9 cellular contexts compared by ENCODE assay signal in genomic region chr1:26768755-26769154, GRCh38. TPM values are rescaled to one million over a fixed set of nuclear protein-coding genes. Genes with fewer than 3 reads are reported as not detected.
DNase-seq lines count a peak whose midpoint lies in the region; ATAC-seq, FAIRE-seq and TF ChIP-seq lines count a peak whose summit lies in the region.
"Had no signal": no experiment of that assay in that cellular context is flagged by ENCODE, and none has a peak within 500 bp of the region (broad histone marks: within the 10 kb centered on the region; RNA-seq: fewer than 3 reads in every experiment).

No MANE protein-coding gene starts in this region.

- H3K9me3 ChIP-seq in AG04450 (ENCODE audit: control insufficient read depth, insufficient read depth, low read length): no peaks in the 10 kb centered on the region

- no peak for TF ChIP-seq CTCF in AG04450 (IDR thresholded peaks at IDR 0.05; ENCODE audit: low read depth, low read length)

- ATAC-seq in GM21529 (IDR thresholded peaks at IDR 0.05; ENCODE audit: unreplicated experiment): no peak
- ATAC-seq: WTC11 had no signal

- peak overlapping the region; percentile 54 for H3K27ac ChIP-seq in AG04450 (ENCODE audit: low read depth, low read length)

- POLR2A ChIA-PET in AG04450 (lab: Yijun Ruan, JAX): interaction anchor here (0.7 kb wide), 1 partner anchor 45 kb away, joined by 3 read pairs; no protein-coding TSS in a partner anchor

- H3K27me3 ChIP-seq in AG04450 (ENCODE audit: control insufficient read depth, insufficient read depth, low read length): no peaks in the 10 kb centered on the region

- no peak for FAIRE-seq in GM12892 (lab: Jason Lieb, UNC)

- CTCF ChIA-PET in AG04450 (lab: Charles Lee): interaction anchor here (0.6 to 1.9 kb wide), 4 partner anchors 20 to 166 kb away, joined by 3 to 7 read pairs (median 4); no protein-coding TSS in a partner anchor

- DNase-seq in AG04450 (ENCODE audit: low read depth, low spot score) (no peak), HS-5 (ENCODE audit: low read depth) (peak; percentile 75), brain pericyte (ENCODE audit: low read depth, low spot score) (peak; percentile 57), middle frontal gyrus (ENCODE audit: extremely low spot score, low spot score) (peak; percentile 3), GM12892 (ENCODE audit: insufficient read length) (no peak), SIG-M5 treated with dmso at 0.1 percent for 504 hours (lab: John Stamatoyannopoulos, UW; ENCODE audit: unreplicated experiment) (no peak), DMS153 treated with DMSO at 0.1 percent for 48 hours (lab: John Stamatoyannopoulos, UW; ENCODE audit: unreplicated experiment) (no peak)

- no peak overlapping the region for H3K4me3 ChIP-seq in AG04450 (ENCODE audit: low read depth, low read length)

- no peak for TF ChIP-seq POLR2A in GM12892 (IDR thresholded peaks at IDR 0.05; ENCODE audit: low read depth, low read length)

RNA-seq across cellular contexts. Expression of gene PIGV, which starts 19.0 kb away (rescaled TPM):
- 16.1 and 17.8 TPM in 2 replicates for polyA plus RNA-seq in AG04450 (2011; rRNA removed)
- 22.2 and 26.5 TPM in 2 replicates for polyA minus RNA-seq in AG04450 (2011; rRNA and poly(A)+ RNA removed)
- polyA plus RNA-seq in GM12892 (2012; ENCODE audit: missing spikeins): 12.9 TPM

RNA-seq across cellular contexts. Expression of gene ZDHHC18, which starts 57.7 kb away (rescaled TPM):
- 20.4 and 29.2 TPM in 2 replicates for polyA plus RNA-seq in AG04450 (2011; rRNA removed)
- polyA minus RNA-seq in AG04450 (2011; rRNA and poly(A)+ RNA removed): 30.1 and 51.3 TPM in 2 replicates
- polyA plus RNA-seq in GM12892 (2012; ENCODE audit: missing spikeins): 22.0 TPM

Comparison
In these comparisons a context has a peak if more than half of its experiments do, and no peak if none do; other contexts are left out.
1. DNase-seq: peak in HS-5 (single experiment), brain pericyte (single experiment) and middle frontal gyrus (single experiment); none in AG04450 (single experiment), GM12892 (single experiment), SIG-M5 treated with dmso at 0.1 percent for 504 hours (single experiment) and DMS153 treated with DMSO at 0.1 percent for 48 hours (single experiment).